ENCODE assay signal across 8 cellular contexts in genomic region chr3:194488007-194488742, GRCh38. TPM values are rescaled to one million over a fixed set of nuclear protein-coding genes. Genes with fewer than 3 reads are reported as not detected.
DNase-seq lines count a peak whose midpoint lies in the region; ATAC-seq, FAIRE-seq and TF ChIP-seq lines count a peak whose summit lies in the region.

No MANE protein-coding gene starts in this region.

- ATAC-seq in natural killer cell treated with Interleukin-12 subunit alpha and Interleukin-12 subunit beta and Interleukin-15 and Interleukin-18, amount 100 ng/mL, for 72 hours, result no peak

- peak overlapping the region; percentile 63; the same call in 1 of the 2 replicates for H3K9ac ChIP-seq in ES-I3 (ENCODE audit: low read depth, low read length)

- H3K4me1 Mint-ChIP-seq in natural killer cell treated with Interleukin-12 subunit alpha and Interleukin-12 subunit beta and Interleukin-15 and Interleukin-18, amount 100 ng/mL, for 72 hours (ENCODE audit: low read depth in 2 of 2), result peaks cover 41 to 49% of the 10 kb centered on the region in 2 donors

- H3K27ac Mint-ChIP-seq in natural killer cell treated with Interleukin-12 subunit alpha and Interleukin-12 subunit beta and Interleukin-15 and Interleukin-18, amount 100 ng/mL, for 72 hours, result peak overlapping the region; percentile 10 to 47

- TF ChIP-seq POLR2A in NB4 (IDR thresholded peaks at IDR 0.05; ENCODE audit: extremely low read depth, insufficient read length), result peak; percentile 36

- H3K9me3 Mint-ChIP-seq in natural killer cell treated with Interleukin-12 subunit alpha and Interleukin-12 subunit beta and Interleukin-15 and Interleukin-18, amount 100 ng/mL, for 72 hours, result no peaks in the 10 kb centered on the region

- H3K36me3 Mint-ChIP-seq in natural killer cell treated with Interleukin-12 subunit alpha and Interleukin-12 subunit beta and Interleukin-15 and Interleukin-18, amount 100 ng/mL, for 72 hours, result no peaks in the 10 kb centered on the region

- TF ChIP-seq CTCF in NB4 (IDR thresholded peaks at IDR 0.05; ENCODE audit: low read depth, low read length), result no peak
- TF ChIP-seq CTCF in choroid plexus epithelial cell (conservative IDR thresholded peaks at IDR 0.05; ENCODE audit: low read depth, low read length), result no peak

- H3K36me3 ChIP-seq in ES-I3 (ENCODE audit: insufficient read depth, low read length) (no peaks in the 10 kb centered on the region), small intestine (ENCODE audit: control insufficient read depth in 2 of 2, insufficient read depth in 2 of 2, low read length in 2 of 2) (no peaks in the 10 kb centered on the region)

- H3K27me3 ChIP-seq in small intestine (ENCODE audit: control insufficient read depth in 2 of 2, insufficient read depth in 2 of 2, low read length in 2 of 2), result no peaks in the 10 kb centered on the region

- H3K9me3 ChIP-seq in ES-I3 (ENCODE audit: control insufficient read depth, insufficient read depth, low read length), result no peaks in the 10 kb centered on the region
- no peaks in the 10 kb centered on the region for H3K9me3 ChIP-seq in small intestine (ENCODE audit: control insufficient read depth, low read depth)

- FAIRE-seq in frontal cortex (lab: Jason Lieb, UNC) (no peak), small intestine (lab: Jason Lieb, UNC) (no peak)

- peak; percentile 90 for DNase-seq in NB4 (ENCODE audit: low read depth)
- DNase-seq in choroid plexus epithelial cell (ENCODE audit: low read depth), result no peak
- DNase-seq in natural killer cell treated with Interleukin-12 subunit alpha and Interleukin-12 subunit beta and Interleukin-15 and Interleukin-18, amount 100 ng/mL, for 72 hours (ENCODE audit: low spot score), result no peak
- no peak for DNase-seq in frontal cortex (ENCODE audit: low spot score in 2 of 2)
- DNase-seq in small intestine, result no peak
- no peak for DNase-seq in activated effector memory CD4-positive, alpha-beta T cell treated with anti-CD3 and anti-CD28 coated beads, Interleukin-2, amount 50 U/mL, for 16 hours
- DNase-seq in NCI-H774 (lab: John Stamatoyannopoulos, UW), result no peak

- H3K27me3 Mint-ChIP-seq in natural killer cell treated with Interleukin-12 subunit alpha and Interleukin-12 subunit beta and Interleukin-15 and Interleukin-18, amount 100 ng/mL, for 72 hours, result no peaks in the 10 kb centered on the region

- peaks cover 4% of the 10 kb centered on the region; the same call in 1 of the 2 replicates for H3K4me1 ChIP-seq in ES-I3 (ENCODE audit: insufficient read depth, low read length)
- H3K4me1 ChIP-seq in small intestine (ENCODE audit: control insufficient read depth in 2 of 2, insufficient read depth in 1 of 2, low read depth in 1 of 2, low read length in 1 of 2), result peaks cover 0 to 6% of the 10 kb centered on the region in 2 donors

- H3K27ac ChIP-seq in small intestine (ENCODE audit: low read depth in 1 of 2, low read length in 1 of 2), result peak overlapping the region in 1 of 2 donors; percentile 89

- 43 to 72% (median 60%) methylated on average over 15 of the region's 15 CpGs for WGBS in small intestine, 3 donors

- peak overlapping the region; percentile 69 for H3K4me3 Mint-ChIP-seq in natural killer cell treated with Interleukin-12 subunit alpha and Interleukin-12 subunit beta and Interleukin-15 and Interleukin-18, amount 100 ng/mL, for 72 hours

- peak overlapping the region; percentile 91 for H3K4me3 ChIP-seq in NB4 (ENCODE audit: low read depth, low read length)
- H3K4me3 ChIP-seq in choroid plexus epithelial cell (ENCODE audit: low read depth, low read length), result peak overlapping the region; percentile 73
- H3K4me3 ChIP-seq in small intestine (ENCODE audit: low read depth in 1 of 2, low read length in 2 of 2), result peak overlapping the region in 1 of 2 donors; percentile 88

RNA-seq across cellular contexts. Expression of gene ATP13A3, which starts 1.4 kb away (rescaled TPM):
- 100 to 1,000 TPM in 1 of 2 donors, 10 to 100 TPM in 1; 67.6 to 157 TPM for total RNA-seq in natural killer cell treated with Interleukin-12 subunit alpha and Interleukin-12 subunit beta and Interleukin-15 and Interleukin-18, amount 100 ng/mL, for 72 hours
- total RNA-seq in frontal cortex, result 146 TPM
- 10 to 100 TPM in 2 of 3 donors, 1 to 10 TPM in 1; 8.1 to 17.2 (median 10.5) TPM for polyA plus RNA-seq in small intestine
